ENCODE assay signal across 8 cellular contexts in the genomic region with DNA sequence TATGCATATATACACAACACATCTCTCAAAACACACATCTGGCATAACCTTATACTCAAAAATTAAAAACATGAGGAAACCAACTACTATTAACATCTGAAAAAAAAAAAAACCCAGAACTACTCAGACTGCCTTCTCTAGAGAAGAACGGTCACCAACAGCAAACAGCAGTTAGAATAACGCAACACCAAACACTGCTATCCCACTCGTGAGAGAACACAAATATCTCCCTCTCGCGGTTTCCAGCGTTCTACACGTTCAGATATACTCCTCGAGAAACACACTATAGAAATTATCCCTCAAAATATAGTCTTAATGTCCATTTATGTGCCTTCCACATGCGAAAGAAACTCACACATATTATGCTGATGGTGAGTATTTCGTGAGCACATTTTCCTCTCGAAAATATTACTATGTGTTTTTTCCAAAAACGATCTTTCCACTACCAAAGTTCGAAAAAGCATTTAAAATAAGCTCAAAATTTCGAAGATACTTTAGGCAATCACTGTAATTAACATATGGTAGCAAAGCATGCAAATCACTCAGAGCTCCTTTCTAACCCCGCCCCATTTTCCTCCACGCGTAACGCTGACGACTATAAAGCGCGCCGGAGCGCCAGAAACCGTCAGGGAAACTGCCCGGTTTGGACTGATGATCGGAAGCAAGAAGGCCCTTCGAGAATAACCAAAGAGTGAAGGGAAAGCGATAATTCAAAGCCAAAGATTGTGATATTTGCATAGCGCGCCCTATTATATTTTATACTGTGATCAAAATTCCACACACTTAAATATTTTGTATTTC.
DNase-seq lines count a peak whose midpoint lies in the region; ATAC-seq, FAIRE-seq and TF ChIP-seq lines count a peak whose summit lies in the region.

No MANE protein-coding gene starts in this region.

- 2% methylated on average over 30 of the region's 30 CpGs; no CpG with 5 or more reads in 1 of the 2 experiments for WGBS in H1 (ENCODE audit: extremely low coverage in 1 of 2, insufficient coverage in 1 of 2, insufficient read length in 1 of 2, insufficient replicate concordance in 2 of 2, low coverage in 1 of 2, low lambda C conversion rate in 2 of 2, missing lambda C conversion rate in 1 of 2), 2 experiments

- TF ChIP-seq CTCF in HL-60 (IDR thresholded peaks at IDR 0.05; ENCODE audit: insufficient read depth, low read length), result peak; percentile 1
- no peak for TF ChIP-seq CTCF in H1 (IDR thresholded peaks at IDR 0.05; ENCODE audit: control extremely low read depth in 1 of 3, insufficient read depth in 1 of 3, low read depth in 1 of 3, low read length in 3 of 3)

- TF ChIP-seq RAD21 in H1 (IDR thresholded peaks at IDR 0.05 in 1 of 2, conservative IDR thresholded peaks at IDR 0.05 in 1 of 2; ENCODE audit: low read depth in 2 of 2, low read length in 2 of 2), result 0 out of 4 replicates have a peak, but pooled peaks of 1 of the 2 experiments have one; percentile 11

- H3K23me2 ChIP-seq in H1 (ENCODE audit: low read depth, low read length), result 0 out of 2 replicates have a peak, but pooled peaks cover 2% of the 10 kb centered on the region

- ATAC-seq in GM19467 (IDR thresholded peaks at IDR 0.05; ENCODE audit: unreplicated experiment) (peak; percentile 69), memory B cell (ENCODE audit: low read depth) (peak; percentile 86)

- no peak overlapping the region for H3K27ac Mint-ChIP-seq in CD4-positive, alpha-beta memory T cell
- no peak overlapping the region for H3K27ac Mint-ChIP-seq in memory B cell

- H2BK15ac ChIP-seq in H1 (ENCODE audit: low read length), result no peak overlapping the region

- peak overlapping the region; percentile 85 for H2BK5ac ChIP-seq in H1 (ENCODE audit: low read depth, low read length)

- H3K4ac ChIP-seq in H1 (replicated peaks; ENCODE audit: insufficient read length, low read depth, low read length), result no peak overlapping the region

- H3K4me3 Mint-ChIP-seq in CD4-positive, alpha-beta memory T cell, result no peak overlapping the region
- no peak overlapping the region for H3K4me3 Mint-ChIP-seq in memory B cell

- peak overlapping the region; percentile 84; the same call in 1 of the 2 replicates for H2BK12ac ChIP-seq in H1 (ENCODE audit: low read depth, low read length)

- 0 out of 2 replicates have a peak overlapping the region, but pooled peaks have one; percentile 6 for H2AFZ ChIP-seq in H1 (ENCODE audit: low read length)

- no peak overlapping the region for H3K14ac ChIP-seq in H1 (ENCODE audit: insufficient read length)

- H3K27ac ChIP-seq in CD4-positive, alpha-beta memory T cell (ENCODE audit: low read depth, low read length), result peak overlapping the region; percentile 83
- H3K27ac ChIP-seq in HL-60 (replicated peaks) (peak overlapping the region; percentile 98), H1 (ENCODE audit: low read depth, low read length) (peak overlapping the region; percentile 96)

- H3K27me3 Mint-ChIP-seq in CD4-positive, alpha-beta memory T cell, result no peaks in the 10 kb centered on the region
- H3K27me3 Mint-ChIP-seq in memory B cell, result no peaks in the 10 kb centered on the region

- H2BK120ac ChIP-seq in H1 (replicated peaks; ENCODE audit: low read depth, low read length), result no peak overlapping the region

- peaks cover 0 to 4% (median 1%) of the 10 kb centered on the region in 4 donors for H3K4me1 Mint-ChIP-seq in CD4-positive, alpha-beta memory T cell
- H3K4me1 Mint-ChIP-seq in memory B cell, result peaks cover 9% of the 10 kb centered on the region

- peak; percentile 68 for FAIRE-seq in H1 (lab: Jason Lieb, UNC)

- H4K8ac ChIP-seq in H1 (ENCODE audit: extremely low read depth, insufficient read depth, low read length), result no peak overlapping the region

- H3K4me1 ChIP-seq in CD4-positive, alpha-beta memory T cell (ENCODE audit: insufficient read depth, low read length), result peaks cover 16% of the 10 kb centered on the region
- peaks cover 0 to 3% (median 2%) of the 10 kb centered on the region in 4 experiments; a peak in 6 of 7 replicates for H3K4me1 ChIP-seq in H1 (replicated peaks in 1 of 4; ENCODE audit: control insufficient read depth in 3 of 4, insufficient read depth in 4 of 4, low read length in 3 of 4)

- H3K56ac ChIP-seq in H1 (replicated peaks; ENCODE audit: insufficient read length, low read depth, low read length), result peak overlapping the region; percentile 8

- peak overlapping the region in 3 of 4 experiments; percentile 76 to 87 (median 77); a peak in 6 of 7 replicates for H3K9ac ChIP-seq in H1 (replicated peaks in 1 of 4; ENCODE audit: extremely low read depth in 1 of 4, low read depth in 3 of 4, low read length in 3 of 4)

- TF ChIP-seq EP300 in H1 (IDR thresholded peaks at IDR 0.05; ENCODE audit: borderline replicate concordance in 1 of 2, low read depth in 2 of 2, low read length in 2 of 2), result 0 out of 3 replicates have a peak, but pooled peaks of 1 of the 2 experiments have one; percentile 64

- no peak overlapping the region for H3K18ac ChIP-seq in H1 (ENCODE audit: extremely low read depth, low read length)

- peak overlapping the region; percentile 61 for H4K5ac ChIP-seq in H1 (ENCODE audit: insufficient read length, low read depth, low read length)

- H3K79me2 ChIP-seq in H1 (ENCODE audit: control insufficient read depth in 1 of 2, insufficient read depth in 2 of 2, low read length in 2 of 2), result no peaks in the 10 kb centered on the region

- H3K36me3 ChIP-seq in CD4-positive, alpha-beta memory T cell (ENCODE audit: insufficient read depth, low read length), result no peaks in the 10 kb centered on the region
- H3K36me3 ChIP-seq in H1 (ENCODE audit: control insufficient read depth in 2 of 4, insufficient read depth in 4 of 4, low read length in 3 of 4), result no peaks in the 10 kb centered on the region

- H4K20me1 ChIP-seq in H1 (replicated peaks in 1 of 2; ENCODE audit: control insufficient read depth in 1 of 2, insufficient read depth in 2 of 2, low read length in 2 of 2), result no peaks in the 10 kb centered on the region

- CTCF ChIA-PET in CD4-positive, alpha-beta memory T cell (lab: Charles Lee; ENCODE audit: partially characterized antibody), result interaction anchor here (0.6 to 2.3 kb wide), 11 partner anchors 9 to 374 kb away, joined by 3 to 12 read pairs (median 4); no protein-coding TSS in a partner anchor
- CTCF ChIA-PET in H1 (lab: Charles Lee; ENCODE audit: partially characterized antibody), result interaction anchor here (0.8 to 2.0 kb wide), 11 partner anchors 12 to 374 kb away, joined by 3 to 7 read pairs (median 3); no protein-coding TSS in a partner anchor

- H3K27me3 ChIP-seq in CD4-positive, alpha-beta memory T cell (ENCODE audit: insufficient read depth, low read length), result no peaks in the 10 kb centered on the region
- no peaks in the 10 kb centered on the region for H3K27me3 ChIP-seq in HL-60 (ENCODE audit: insufficient read depth, poor library complexity, severe bottlenecking)
- no peaks in the 10 kb centered on the region for H3K27me3 ChIP-seq in H1 (replicated peaks in 1 of 4; ENCODE audit: control insufficient read depth in 3 of 4, extremely low read depth in 1 of 4, insufficient read depth in 3 of 4, low read length in 3 of 4)

- H3K4me2 ChIP-seq in H1 (ENCODE audit: insufficient read depth in 1 of 2, low read depth in 2 of 2, low read length in 2 of 2), result peak overlapping the region; percentile 66 to 76

- H4K91ac ChIP-seq in H1 (replicated peaks; ENCODE audit: insufficient read length, low read length), result no peak overlapping the region

- peak; percentile 92 to 95 (median 94) for DNase-seq in CD4-positive, alpha-beta memory T cell
- peak; percentile 93 to 97 for DNase-seq in HL-60 (ENCODE audit: low read depth in 1 of 2, low spot score in 1 of 2)
- peak; percentile 24 for DNase-seq in NK-92 (lab: John Stamatoyannopoulos, UW; ENCODE audit: unreplicated experiment)
- peak; percentile 96 for DNase-seq in activated CD8-positive, alpha-beta memory T cell treated with anti-CD3 and anti-CD28 coated beads for 24 hours
- peak; percentile 89 to 95 for DNase-seq in H1 (ENCODE audit: low read depth in 1 of 2, low spot score in 2 of 2)
- peak; percentile 91 to 93 for DNase-seq in memory B cell (ENCODE audit: low spot score in 2 of 2)
- peak; percentile 89 to 93 (median 92) for DNase-seq in stimulated activated CD4-positive, alpha-beta T cell treated with anti-CD3 and anti-CD28 coated beads, TNF-alpha, amount 100 ng/mL, for 48 hours (ENCODE audit: low read depth in 3 of 3)

- no peaks in the 10 kb centered on the region for H3K79me1 ChIP-seq in H1 (ENCODE audit: low read depth, low read length)

- POLR2A ChIA-PET in CD4-positive, alpha-beta memory T cell (lab: Charles Lee; ENCODE audit: partially characterized antibody), result interaction anchor here (0.6 to 2.8 kb wide), 43 partner anchors 9 to 1718 kb away, joined by 3 to 101 read pairs (median 4); a partner anchor contains a TSS
- POLR2A ChIA-PET in H1 (lab: Charles Lee; ENCODE audit: partially characterized antibody), result interaction anchor here (0.6 to 5.6 kb wide), 76 partner anchors 10 to 705 kb away, joined by 3 to 230 read pairs (median 5); a partner anchor contains a TSS

- peak; percentile 99 to 100 for TF ChIP-seq POLR2A in H1 (IDR thresholded peaks at IDR 0.05; ENCODE audit: control extremely low read depth in 1 of 2, low read depth in 2 of 2, low read length in 2 of 2)

- H3K9me3 Mint-ChIP-seq in CD4-positive, alpha-beta memory T cell, result peaks cover 0 to 2% (median 0%) of the 10 kb centered on the region in 8 donors
- H3K9me3 Mint-ChIP-seq in memory B cell, result no peaks in the 10 kb centered on the region

- intact Hi-C loops in CD4-positive, alpha-beta memory T cell (cut with micrococcal nuclease), result loop anchor here (1.0 to 5.0 kb wide), 6 partner anchors 28 to 475 kb away; a partner anchor contains a TSS

- no peak overlapping the region; the same call in 1 of the 2 replicates for H2AK5ac ChIP-seq in H1 (ENCODE audit: low read depth, low read length)

- no peaks in the 10 kb centered on the region for H3K36me3 Mint-ChIP-seq in CD4-positive, alpha-beta memory T cell
- H3K36me3 Mint-ChIP-seq in memory B cell, result no peaks in the 10 kb centered on the region

- peak overlapping the region; percentile 31 to 47 for H3K4me3 ChIP-seq in CD4-positive, alpha-beta memory T cell (ENCODE audit: low read length in 2 of 2)
- H3K4me3 ChIP-seq in HL-60 (replicated peaks; ENCODE audit: insufficient read depth, low read length), result peak overlapping the region; percentile 26
- peak overlapping the region; percentile 41 to 65 (median 48); a peak in 7 of 8 replicates for H3K4me3 ChIP-seq in H1 (ENCODE audit: extremely low read depth in 1 of 4, insufficient read depth in 2 of 4, low read depth in 3 of 4, low read length in 4 of 4)

- H3K9me3 ChIP-seq in CD4-positive, alpha-beta memory T cell (ENCODE audit: control insufficient read depth in 1 of 2, low read length in 2 of 2), result no peaks in the 10 kb centered on the region
- no peaks in the 10 kb centered on the region for H3K9me3 ChIP-seq in H1 (ENCODE audit: insufficient read depth in 2 of 2, low read depth in 1 of 2, low read length in 1 of 2)

- H2BK20ac ChIP-seq in H1 (ENCODE audit: low read length), result no peak overlapping the region

- H3K23ac ChIP-seq in H1 (ENCODE audit: insufficient read length), result no peak overlapping the region

TF ChIP-seq in H1, 55 proteins besides CTCF, POLR2A, EP300 and RAD21 (continues in another document):
- TF ChIP-seq YY1 (IDR thresholded peaks at IDR 0.05; ENCODE audit: low read depth, low read length), result no peak
- TF ChIP-seq GTF2F1 (IDR thresholded peaks at IDR 0.05; ENCODE audit: borderline replicate concordance, low read depth, low read length), result peak; percentile 100
- no peak for TF ChIP-seq RXRA (IDR thresholded peaks at IDR 0.05; ENCODE audit: insufficient read depth, low read depth, low read length)

Comparison
In these comparisons a context has a peak if more than half of its experiments do, and no peak if none do; other contexts are left out.
1. Peak in every context shown above with its lines: DNase-seq, ATAC-seq, H3K4me3 ChIP-seq and H3K27ac ChIP-seq.
2. DNase-seq: peak in every context shown above with its lines; median percentile 96 in activated CD8-positive, alpha-beta memory T cell treated with anti-CD3 and anti-CD28 coated beads for 24 hours; 95 in HL-60; 94 in CD4-positive, alpha-beta memory T cell; 92 in H1; 92 in memory B cell; 92 in stimulated activated CD4-positive, alpha-beta T cell treated with anti-CD3 and anti-CD28 coated beads, TNF-alpha, amount 100 ng/mL, for 48 hours; 24 in NK-92.